1 cellular context compared by ENCODE assay signal in the genomic region with DNA sequence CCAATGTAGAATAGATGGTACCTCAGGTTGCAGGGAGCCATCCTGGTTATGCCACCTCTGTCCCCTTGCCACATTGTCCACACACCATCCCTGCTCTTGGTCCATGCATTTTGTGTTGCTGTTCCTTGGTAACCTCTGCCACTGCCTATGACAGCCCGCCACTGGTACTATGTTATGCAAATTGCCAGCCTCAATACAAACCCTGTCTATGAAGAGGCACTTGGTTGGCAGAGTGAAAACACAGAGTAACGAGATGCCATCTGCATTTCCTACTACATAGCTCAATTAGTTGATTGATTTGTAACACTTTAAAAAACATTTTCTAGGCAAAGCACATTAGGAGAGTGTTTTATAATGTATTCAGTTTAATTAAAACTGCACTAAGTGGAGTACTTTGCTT.
TF ChIP-seq lines count a peak whose summit lies in the region.

No MANE protein-coding gene starts in this region.

TF ChIP-seq in H1, 55 proteins besides CTCF, POLR2A, EP300 and RAD21:
- TF ChIP-seq RXRA (IDR thresholded peaks at IDR 0.05; ENCODE audit: insufficient read depth, low read depth, low read length), result no peak
